In the genomic region with DNA sequence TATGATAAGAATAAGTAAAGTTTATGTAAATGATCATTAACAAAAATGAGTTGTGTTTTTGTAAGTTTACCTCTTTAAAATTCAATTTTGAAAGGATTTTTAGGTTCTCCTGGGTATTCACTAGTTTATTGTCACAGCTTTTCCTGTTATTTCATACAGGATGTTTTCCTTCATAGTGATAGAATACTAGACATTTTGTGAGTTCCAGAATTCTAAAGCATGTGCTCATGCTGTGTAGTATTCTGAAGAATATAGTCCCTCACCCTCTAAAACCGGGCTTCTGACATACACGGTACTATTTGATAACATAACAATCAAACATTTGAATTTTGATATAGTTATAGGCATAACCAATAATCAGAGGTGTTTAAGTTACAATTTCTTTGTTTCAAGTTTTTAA, we compare ENCODE assay signal across 17 cellular contexts.
"Had no signal": no experiment of that assay in that cellular context is flagged by ENCODE, and none has a peak within 500 bp of the region (broad histone marks: within the 10 kb centered on the region; RNA-seq: fewer than 3 reads in every experiment).

No MANE protein-coding gene starts in this region.

- H3K36me3 Mint-ChIP-seq: neural progenitor cell had no signal

- H3K27ac ChIP-seq: brain microvascular endothelial cell, esophagus muscularis mucosa, neural progenitor cell, right atrium auricular region, stomach, thoracic aorta, upper lobe of left lung had no signal

- DNase-seq: activated CD4-positive, alpha-beta T cell treated with anti-CD3 and anti-CD28 coated beads, Interleukin-2, amount 50 U/mL, for 4 hours; activated effector memory CD4-positive, alpha-beta T cell treated with Interleukin-2 at 50 U/mL for 16 hours; activated naive CD8-positive, alpha-beta T cell treated with anti-CD3 and anti-CD28 coated beads, Interleukin-2, amount 10 ng/mL, durations not matched to agents 7 days and 5 days; activated T-cell treated with anti-CD3 and anti-CD28 coated beads, Interleukin-2, amount 50 U/mL, for 1 hour; brain microvascular endothelial cell; central memory CD4-positive, alpha-beta T cell; SK-N-SH; stimulated activated CD4-positive, alpha-beta T cell treated with anti-CD3 and anti-CD28 coated beads, Interleukin-15, amount 100 ng/mL, for 24 hours; stimulated activated CD4-positive, alpha-beta T cell treated with anti-CD3 and anti-CD28 coated beads, Interleukin-2, amount 100 ng/mL, for 48 hours; stomach; upper lobe of left lung had no signal

- H3K27ac Mint-ChIP-seq: activated naive CD8-positive, alpha-beta T cell treated with anti-CD3 and anti-CD28 coated beads, Interleukin-2, amount 10 ng/mL, durations not matched to agents 7 days and 5 days; memory B cell; neural progenitor cell; progenitor cell of endocrine pancreas had no signal

- H3K9me3 ChIP-seq: esophagus muscularis mucosa, right atrium auricular region, SK-N-SH, upper lobe of left lung had no signal

- H3K4me1 Mint-ChIP-seq: neural progenitor cell had no signal

- H3K27me3 Mint-ChIP-seq: activated naive CD8-positive, alpha-beta T cell treated with anti-CD3 and anti-CD28 coated beads, Interleukin-2, amount 10 ng/mL, durations not matched to agents 7 days and 5 days; memory B cell; progenitor cell of endocrine pancreas had no signal

- H3K4me3 Mint-ChIP-seq: activated naive CD8-positive, alpha-beta T cell treated with anti-CD3 and anti-CD28 coated beads, Interleukin-2, amount 10 ng/mL, durations not matched to agents 7 days and 5 days; memory B cell; neural progenitor cell had no signal

- H3K4me3 ChIP-seq: esophagus muscularis mucosa, neural progenitor cell, right atrium auricular region, stomach, thoracic aorta, upper lobe of left lung had no signal

- H3K27me3 ChIP-seq: brain microvascular endothelial cell, esophagus muscularis mucosa, neural progenitor cell, right atrium auricular region, stomach, upper lobe of left lung had no signal

- H3K36me3 ChIP-seq: brain microvascular endothelial cell, esophagus muscularis mucosa, right atrium auricular region, stomach, thoracic aorta, upper lobe of left lung had no signal

- H3K4me1 ChIP-seq: neural progenitor cell, stomach had no signal
